ENCODE assay signal across 10 cellular contexts in genomic region chr12:39395866-39396265, GRCh38.
"Had no signal": no experiment of that assay in that cellular context is flagged by ENCODE, and none has a peak within 500 bp of the region (broad histone marks: within the 10 kb centered on the region; RNA-seq: fewer than 3 reads in every experiment).

No MANE protein-coding gene starts in this region.

- H3K36me3 ChIP-seq: colonic mucosa, transverse colon had no signal

- H3K27ac ChIP-seq: colonic mucosa, transverse colon had no signal

- H3K9me3 ChIP-seq: colonic mucosa, transverse colon had no signal

- H3K4me3 ChIP-seq: colonic mucosa, transverse colon had no signal

- H3K4me1 ChIP-seq: colonic mucosa had no signal

- DNase-seq: activated CD4-positive, alpha-beta T cell treated with anti-CD3 and anti-CD28 coated beads for 48 hours; activated CD8-positive, alpha-beta memory T cell treated with anti-CD3 and anti-CD28 coated beads for 24 hours; activated naive CD4-positive, alpha-beta T cell treated with anti-CD3 and anti-CD28 coated beads for 36 hours; activated T-cell treated with anti-CD3 and anti-CD28 coated beads for 4 hours; caudate nucleus; colonic mucosa; effector CD4-positive, alpha-beta T cell; mesendoderm; transverse colon had no signal

- ATAC-seq: activated T-helper 17 cell treated with anti-CD3 and anti-CD28 coated beads, Interleukin-2, amount 50 U/mL, for 72 hours had no signal

- H3K27me3 ChIP-seq: colonic mucosa, transverse colon had no signal
